ENCODE assay signal across 9 cellular contexts in genomic region chr2:88599527-88599926, GRCh38. TPM values are rescaled to one million over a fixed set of nuclear protein-coding genes. Genes with fewer than 3 reads are reported as not detected.
DNase-seq lines count a peak whose midpoint lies in the region; ATAC-seq and TF ChIP-seq lines count a peak whose summit lies in the region.
"Had no signal": no experiment of that assay in that cellular context is flagged by ENCODE, and none has a peak within 500 bp of the region (broad histone marks: within the 10 kb centered on the region; RNA-seq: fewer than 3 reads in every experiment).

No MANE protein-coding gene starts in this region.

- peak overlapping the region; percentile 92 for H3K27ac ChIP-seq in smooth muscle cell (ENCODE audit: low read depth)

- peak overlapping the region; percentile 67 for H3K9ac ChIP-seq in smooth muscle cell (ENCODE audit: low read depth)

- ATAC-seq in HG03196 (IDR thresholded peaks at IDR 0.05; ENCODE audit: unreplicated experiment), result no peak

- H3K4me3 ChIP-seq in NB4 (ENCODE audit: low read depth, low read length), result no peak overlapping the region
- H3K4me3 ChIP-seq in smooth muscle cell, result peak overlapping the region; percentile 10

- DNase-seq in NCI-H1436 (lab: John Stamatoyannopoulos, UW) (peak; percentile 0), NCI-H1436 treated with DMSO at 0.1 percent for 48 hours (lab: John Stamatoyannopoulos, UW) (no peak), NB4 (ENCODE audit: low read depth) (peak; percentile 37), dermis blood vessel endothelial cell (peak; percentile 45), smooth muscle cell (lab: John Stamatoyannopoulos, UW; ENCODE audit: unreplicated experiment) (no peak), SIG-M5 (lab: John Stamatoyannopoulos, UW) (no peak), HUDEP-2 (lab: John Stamatoyannopoulos, UW; ENCODE audit: unreplicated experiment in 76 of 76) (no peak)
- DNase-seq: NCI-H526 treated with DMSO at 0.1 percent for 48 hours had no signal

- H3K4me1 ChIP-seq in smooth muscle cell (ENCODE audit: low read depth), result peaks cover 70% of the 10 kb centered on the region

- peaks cover 61% of the 10 kb centered on the region for H3K79me2 ChIP-seq in smooth muscle cell (ENCODE audit: low read depth)

- H2AFZ ChIP-seq in smooth muscle cell (ENCODE audit: low read depth), result no peak overlapping the region

- H3K36me3 ChIP-seq in smooth muscle cell (ENCODE audit: low read depth), result no peaks in the 10 kb centered on the region

- peak overlapping the region; percentile 70 for H3K4me2 ChIP-seq in smooth muscle cell

- no peaks in the 10 kb centered on the region for H3K9me3 ChIP-seq in smooth muscle cell (replicated peaks; ENCODE audit: low read depth)

- H4K20me1 ChIP-seq in smooth muscle cell (ENCODE audit: low read depth), result peaks cover 93% of the 10 kb centered on the region

- no peak for TF ChIP-seq POLR2A in NB4 (IDR thresholded peaks at IDR 0.05; ENCODE audit: extremely low read depth, insufficient read length)

- no peaks in the 10 kb centered on the region for H3K27me3 ChIP-seq in smooth muscle cell (ENCODE audit: low read depth)

- no peak for TF ChIP-seq CTCF in NB4 (IDR thresholded peaks at IDR 0.05; ENCODE audit: low read depth, low read length)
- TF ChIP-seq CTCF in smooth muscle cell (IDR thresholded peaks at IDR 0.05; ENCODE audit: borderline replicate concordance, insufficient read depth, poor library complexity, severe bottlenecking), result no peak

- H3F3A ChIP-seq in smooth muscle cell (ENCODE audit: low read depth), result peaks cover 24% of the 10 kb centered on the region

- 94% methylated on average over 2 of the region's 2 CpGs for WGBS in smooth muscle cell (ENCODE audit: low lambda C conversion rate)

RNA-seq across cellular contexts. Expression of gene EIF2AK3, which starts 27.7 kb away (rescaled TPM):
- total RNA-seq in dermis blood vessel endothelial cell (19.7 and 30.1 TPM in 2 replicates), smooth muscle cell (53.4 and 61.6 TPM in 2 replicates)
- 16.2 and 18.0 TPM in 2 replicates for polyA plus RNA-seq in smooth muscle cell

Comparison
In these comparisons a context has a peak if more than half of its experiments do, and no peak if none do; other contexts are left out.
1. DNase-seq: peak in NCI-H1436 (single experiment), NB4 (single experiment) and dermis blood vessel endothelial cell (single experiment); none in NCI-H1436 treated with DMSO at 0.1 percent for 48 hours (single experiment), smooth muscle cell (single experiment), SIG-M5 (single experiment) and HUDEP-2 (0 of 76).